ENCODE assay signal across 8 cellular contexts in genomic region chr19:38264486-38265212, GRCh38. TPM values are rescaled to one million over a fixed set of nuclear protein-coding genes. Genes with fewer than 3 reads are reported as not detected.
DNase-seq lines count a peak whose midpoint lies in the region; ATAC-seq and TF ChIP-seq lines count a peak whose summit lies in the region.

A gene with protein sequence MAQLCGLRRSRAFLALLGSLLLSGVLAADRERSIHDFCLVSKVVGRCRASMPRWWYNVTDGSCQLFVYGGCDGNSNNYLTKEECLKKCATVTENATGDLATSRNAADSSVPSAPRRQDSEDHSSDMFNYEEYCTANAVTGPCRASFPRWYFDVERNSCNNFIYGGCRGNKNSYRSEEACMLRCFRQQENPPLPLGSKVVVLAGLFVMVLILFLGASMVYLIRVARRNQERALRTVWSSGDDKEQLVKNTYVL (plus strand): TSS chr19:38264573. CDS start chr19:38264893, 320 bp downstream.

- intact Hi-C loops in heart left ventricle (cut with DNase I): no loop called here

- H3K27me3 ChIP-seq in heart left ventricle (no peaks in the 10 kb centered on the region), rectal smooth muscle tissue (ENCODE audit: control insufficient read depth, insufficient read depth, low read length) (no peaks in the 10 kb centered on the region)

- ATAC-seq in activated naive CD4-positive, alpha-beta T cell treated with anti-CD3 and anti-CD28 coated beads, Interleukin-2, amount 50 U/mL, for 72 hours: peak; percentile 46 to 53
- ATAC-seq in heart left ventricle (peak; percentile 21 to 67 (median 28)), GM18867 (IDR thresholded peaks at IDR 0.05; ENCODE audit: unreplicated experiment) (no peak)

- DNase-seq in activated gamma-delta T cell treated with Interleukin-2 at 50 U/mL for 16 hours (peak; percentile 32), activated gamma-delta T cell (lab: John Stamatoyannopoulos, UW) (no peak), NCI-H2171 treated with DMSO at 0.1 percent for 48 hours (lab: John Stamatoyannopoulos, UW) (peak; percentile 96), heart left ventricle (no peak), NCI-H2029 (lab: John Stamatoyannopoulos, UW) (no peak)
- no peak for DNase-seq in activated naive CD4-positive, alpha-beta T cell treated with anti-CD3 and anti-CD28 coated beads, Interleukin-2, amount 50 U/mL, for 72 hours (ENCODE audit: low spot score in 2 of 2)

- H3K9me3 Mint-ChIP-seq in activated naive CD4-positive, alpha-beta T cell treated with anti-CD3 and anti-CD28 coated beads, Interleukin-2, amount 50 U/mL, for 72 hours: no peaks in the 10 kb centered on the region

- no peaks in the 10 kb centered on the region for H3K9me3 ChIP-seq in heart left ventricle

- H3K9ac ChIP-seq in rectal smooth muscle tissue (ENCODE audit: low read length): peak within 1 kb of the TSS; percentile 86

- WGBS in heart left ventricle, 4 donors: 12 to 31% (median 20%) methylated on average over 36 to 78 of the region's 78 CpGs

- TF ChIP-seq CTCF in heart left ventricle (IDR thresholded peaks at IDR 0.05): no peak

- no peaks in the 10 kb centered on the region for H3K36me3 ChIP-seq in heart left ventricle
- no peaks in the 10 kb centered on the region for H3K36me3 ChIP-seq in rectal smooth muscle tissue (ENCODE audit: control insufficient read depth, insufficient read depth, low read length)

- H3K27ac ChIP-seq in heart left ventricle (peak within 1 kb of the TSS in 9 of 12 donors; percentile 3 to 89 (median 46)), rectal smooth muscle tissue (ENCODE audit: low read depth, low read length) (peak within 1 kb of the TSS; percentile 45)

- H3K4me3 ChIP-seq in heart left ventricle (peak within 1 kb of the TSS; percentile 19 to 75 (median 58)), rectal smooth muscle tissue (ENCODE audit: low read length) (peak within 1 kb of the TSS; percentile 81)

- H3K36me3 Mint-ChIP-seq in activated naive CD4-positive, alpha-beta T cell treated with anti-CD3 and anti-CD28 coated beads, Interleukin-2, amount 50 U/mL, for 72 hours: peaks cover 5 to 10% of the 10 kb centered on the region in 2 donors

- no peak for TF ChIP-seq POLR2A in heart left ventricle (IDR thresholded peaks at IDR 0.05)

- H3K4me1 ChIP-seq in heart left ventricle (peaks cover 4 to 21% (median 11%) of the 10 kb centered on the region in 12 donors), rectal smooth muscle tissue (ENCODE audit: control insufficient read depth, insufficient read depth, low read length) (no peaks in the 10 kb centered on the region)

- peak within 1 kb of the TSS; percentile 89 to 94 for H3K27ac Mint-ChIP-seq in activated naive CD4-positive, alpha-beta T cell treated with anti-CD3 and anti-CD28 coated beads, Interleukin-2, amount 50 U/mL, for 72 hours

RNA-seq across cellular contexts. Expression of the gene that starts here (rescaled TPM):
- 100 to 1,000 TPM in 1 of 2 donors, 10 to 100 TPM in 1; 43.0 to 101 TPM for total RNA-seq in activated naive CD4-positive, alpha-beta T cell treated with anti-CD3 and anti-CD28 coated beads, Interleukin-2, amount 50 U/mL, for 72 hours
- 10 to 100 TPM in 7 of 9 donors, 1 to 10 TPM in 2; 3.5 to 27.7 (median 15.9) TPM for total RNA-seq in heart left ventricle
- polyA plus RNA-seq in heart left ventricle: 10 to 100 TPM in 1 of 2 donors, 1 to 10 TPM in 1; 3.6 to 11.3 TPM

Comparison
In these comparisons a context has a peak if more than half of its experiments do, and no peak if none do; other contexts are left out.
1. DNase-seq: peak in activated gamma-delta T cell treated with Interleukin-2 at 50 U/mL for 16 hours (single experiment) and NCI-H2171 treated with DMSO at 0.1 percent for 48 hours (single experiment); none in activated gamma-delta T cell (single experiment), activated naive CD4-positive, alpha-beta T cell treated with anti-CD3 and anti-CD28 coated beads, Interleukin-2, amount 50 U/mL, for 72 hours (0 of 2), heart left ventricle (0 of 5) and NCI-H2029 (single experiment).